Comparison of ENCODE assay signal across 1 cellular context in the genomic region with DNA sequence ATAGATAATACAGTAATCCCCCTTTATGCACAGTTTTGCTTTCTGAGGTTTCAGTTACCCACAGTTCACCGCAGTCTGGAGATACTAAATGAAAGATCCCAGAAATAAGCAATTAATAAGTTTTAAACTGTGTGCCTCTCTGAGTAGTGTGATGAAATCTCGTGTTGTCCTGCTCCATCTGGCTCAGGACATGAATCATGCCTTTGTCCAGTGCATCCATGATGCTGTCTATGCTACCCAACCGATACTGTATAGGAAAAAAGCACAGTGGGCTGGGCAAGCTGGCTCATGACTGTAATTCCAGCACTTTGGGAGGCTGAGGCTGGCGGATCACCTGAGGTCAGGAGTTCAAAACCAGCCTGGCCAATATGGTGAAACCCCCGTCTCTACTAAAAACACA.
TF ChIP-seq lines count a peak whose summit lies in the region.

No MANE protein-coding gene starts in this region.

TF ChIP-seq in HepG2, 621 proteins besides CTCF, POLR2A, EP300 and RAD21 (continued from another document):
- TF ChIP-seq, protein P1, sequence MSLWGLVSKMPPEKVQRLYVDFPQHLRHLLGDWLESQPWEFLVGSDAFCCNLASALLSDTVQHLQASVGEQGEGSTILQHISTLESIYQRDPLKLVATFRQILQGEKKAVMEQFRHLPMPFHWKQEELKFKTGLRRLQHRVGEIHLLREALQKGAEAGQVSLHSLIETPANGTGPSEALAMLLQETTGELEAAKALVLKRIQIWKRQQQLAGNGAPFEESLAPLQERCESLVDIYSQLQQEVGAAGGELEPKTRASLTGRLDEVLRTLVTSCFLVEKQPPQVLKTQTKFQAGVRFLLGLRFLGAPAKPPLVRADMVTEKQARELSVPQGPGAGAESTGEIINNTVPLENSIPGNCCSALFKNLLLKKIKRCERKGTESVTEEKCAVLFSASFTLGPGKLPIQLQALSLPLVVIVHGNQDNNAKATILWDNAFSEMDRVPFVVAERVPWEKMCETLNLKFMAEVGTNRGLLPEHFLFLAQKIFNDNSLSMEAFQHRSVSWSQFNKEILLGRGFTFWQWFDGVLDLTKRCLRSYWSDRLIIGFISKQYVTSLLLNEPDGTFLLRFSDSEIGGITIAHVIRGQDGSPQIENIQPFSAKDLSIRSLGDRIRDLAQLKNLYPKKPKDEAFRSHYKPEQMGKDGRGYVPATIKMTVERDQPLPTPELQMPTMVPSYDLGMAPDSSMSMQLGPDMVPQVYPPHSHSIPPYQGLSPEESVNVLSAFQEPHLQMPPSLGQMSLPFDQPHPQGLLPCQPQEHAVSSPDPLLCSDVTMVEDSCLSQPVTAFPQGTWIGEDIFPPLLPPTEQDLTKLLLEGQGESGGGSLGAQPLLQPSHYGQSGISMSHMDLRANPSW (CRISPR knock-in tag; IDR thresholded peaks at IDR 0.05; ENCODE audit: borderline replicate concordance) = no peak
